ENCODE assay signal across 25 cellular contexts in genomic region chr1:221988829-221989228, GRCh38.
DNase-seq lines count a peak whose midpoint lies in the region; ATAC-seq and TF ChIP-seq lines count a peak whose summit lies in the region.
"Had no signal": no experiment of that assay in that cellular context is flagged by ENCODE, and none has a peak within 500 bp of the region (broad histone marks: within the 10 kb centered on the region; RNA-seq: fewer than 3 reads in every experiment).

No MANE protein-coding gene starts in this region.

- H3K36me3 Mint-ChIP-seq in HFFc6 (ENCODE audit: low read depth) (no peaks in the 10 kb centered on the region), type B pancreatic cell (no peaks in the 10 kb centered on the region)
- H3K36me3 Mint-ChIP-seq: CD8-positive, alpha-beta T cell had no signal

- H3K27ac ChIP-seq in SJCRH30 (peak overlapping the region; percentile 76), foreskin keratinocyte (peak overlapping the region; percentile 98), smooth muscle cell (ENCODE audit: low read depth) (peak overlapping the region; percentile 89)
- H3K27ac ChIP-seq: Peyer's patch had no signal

- H3K4me3 ChIP-seq in SJCRH30 (no peak overlapping the region), smooth muscle cell (no peak overlapping the region)
- H3K4me3 ChIP-seq: Peyer's patch had no signal

- no peak overlapping the region for H2AFZ ChIP-seq in smooth muscle cell (ENCODE audit: low read depth)

- H3K9me3 ChIP-seq in SJCRH30 (replicated peaks) (0 out of 2 replicates have a peak, but pooled peaks cover 3% of the 10 kb centered on the region), smooth muscle cell (replicated peaks; ENCODE audit: low read depth) (no peaks in the 10 kb centered on the region)
- H3K9me3 ChIP-seq: Caco-2, Peyer's patch, SK-N-SH had no signal

- DNase-seq in HFFc6 (no peak), SJCRH30 (no peak), foreskin keratinocyte (no peak), smooth muscle cell (lab: John Stamatoyannopoulos, UW; ENCODE audit: unreplicated experiment) (no peak), type B pancreatic cell (ENCODE audit: extremely low spot score, unreplicated experiment) (no peak)
- no peak for DNase-seq in activated T-cell treated with anti-CD3 and anti-CD28 coated beads, Interleukin-2, amount 50 U/mL, for 1 hour
- DNase-seq: AML-193; C1 segment of cervical spinal cord; Caco-2; CD8-positive, alpha-beta T cell; DMS 273 treated with DMSO at 0.1 percent for 48 hours; DMS79; EL; GDM1; KBM-7; MM.1S; NCI-H2081; NCI-H226; NCI-H510A; Peyer's patch; SIG-M5; SK-N-SH; SW 1271 had no signal

- H3K27me3 ChIP-seq in SJCRH30 (no peaks in the 10 kb centered on the region), foreskin keratinocyte (no peaks in the 10 kb centered on the region), smooth muscle cell (ENCODE audit: low read depth) (no peaks in the 10 kb centered on the region)
- H3K27me3 ChIP-seq: Peyer's patch had no signal

- no peaks in the 10 kb centered on the region for H4K20me1 ChIP-seq in smooth muscle cell (ENCODE audit: low read depth)

- H3K4me2 ChIP-seq in smooth muscle cell = no peak overlapping the region
- H3K4me2 ChIP-seq: SK-N-SH had no signal

- H3K9ac ChIP-seq in smooth muscle cell (ENCODE audit: low read depth) = peak overlapping the region; percentile 62
- H3K9ac ChIP-seq: SK-N-SH had no signal

- H3K4me3 Mint-ChIP-seq in HFFc6 (no peak overlapping the region; the same call in 1 of the 2 replicates), type B pancreatic cell (no peak overlapping the region)
- H3K4me3 Mint-ChIP-seq: CD8-positive, alpha-beta T cell had no signal

- TF ChIP-seq CTCF in HFFc6 (IDR thresholded peaks at IDR 0.05) (no peak), foreskin keratinocyte (conservative IDR thresholded peaks at IDR 0.05) (no peak), smooth muscle cell (IDR thresholded peaks at IDR 0.05; ENCODE audit: borderline replicate concordance, insufficient read depth, poor library complexity, severe bottlenecking) (no peak), type B pancreatic cell (conservative IDR thresholded peaks at IDR 0.05) (no peak)

- H3K36me3 ChIP-seq in SJCRH30 (no peaks in the 10 kb centered on the region), smooth muscle cell (ENCODE audit: low read depth) (no peaks in the 10 kb centered on the region)
- H3K36me3 ChIP-seq: Peyer's patch had no signal

- peaks cover 15% of the 10 kb centered on the region for H3F3A ChIP-seq in smooth muscle cell (ENCODE audit: low read depth)

- H3K27me3 Mint-ChIP-seq in HFFc6 (ENCODE audit: insufficient read depth) (peaks cover 2% of the 10 kb centered on the region), type B pancreatic cell (no peaks in the 10 kb centered on the region)

- H3K4me1 ChIP-seq in SJCRH30 (peaks cover 25% of the 10 kb centered on the region), foreskin keratinocyte (peaks cover 38% of the 10 kb centered on the region), smooth muscle cell (ENCODE audit: low read depth) (peaks cover 11% of the 10 kb centered on the region)
- H3K4me1 ChIP-seq: Caco-2, Peyer's patch had no signal

- H3K4me1 Mint-ChIP-seq in HFFc6 (ENCODE audit: low read depth) = peaks cover 71% of the 10 kb centered on the region
- H3K4me1 Mint-ChIP-seq in type B pancreatic cell (ENCODE audit: unreplicated experiment) = no peaks in the 10 kb centered on the region

- H3K79me2 ChIP-seq in smooth muscle cell (ENCODE audit: low read depth) = no peaks in the 10 kb centered on the region

- H3K27ac Mint-ChIP-seq in HFFc6 = peak overlapping the region; percentile 5; the same call in 1 of the 2 replicates
- H3K27ac Mint-ChIP-seq in type B pancreatic cell = no peak overlapping the region
- H3K27ac Mint-ChIP-seq: CD8-positive, alpha-beta T cell had no signal

- no peak for ATAC-seq in foreskin keratinocyte
- no peak for ATAC-seq in GM19351 (IDR thresholded peaks at IDR 0.05; ENCODE audit: unreplicated experiment)
- ATAC-seq: CD8-positive, alpha-beta T cell; HepG2 had no signal

- H3K9me3 Mint-ChIP-seq in HFFc6 = no peaks in the 10 kb centered on the region
- no peaks in the 10 kb centered on the region for H3K9me3 Mint-ChIP-seq in type B pancreatic cell
- H3K9me3 Mint-ChIP-seq: CD8-positive, alpha-beta T cell had no signal
